In the genomic region with DNA sequence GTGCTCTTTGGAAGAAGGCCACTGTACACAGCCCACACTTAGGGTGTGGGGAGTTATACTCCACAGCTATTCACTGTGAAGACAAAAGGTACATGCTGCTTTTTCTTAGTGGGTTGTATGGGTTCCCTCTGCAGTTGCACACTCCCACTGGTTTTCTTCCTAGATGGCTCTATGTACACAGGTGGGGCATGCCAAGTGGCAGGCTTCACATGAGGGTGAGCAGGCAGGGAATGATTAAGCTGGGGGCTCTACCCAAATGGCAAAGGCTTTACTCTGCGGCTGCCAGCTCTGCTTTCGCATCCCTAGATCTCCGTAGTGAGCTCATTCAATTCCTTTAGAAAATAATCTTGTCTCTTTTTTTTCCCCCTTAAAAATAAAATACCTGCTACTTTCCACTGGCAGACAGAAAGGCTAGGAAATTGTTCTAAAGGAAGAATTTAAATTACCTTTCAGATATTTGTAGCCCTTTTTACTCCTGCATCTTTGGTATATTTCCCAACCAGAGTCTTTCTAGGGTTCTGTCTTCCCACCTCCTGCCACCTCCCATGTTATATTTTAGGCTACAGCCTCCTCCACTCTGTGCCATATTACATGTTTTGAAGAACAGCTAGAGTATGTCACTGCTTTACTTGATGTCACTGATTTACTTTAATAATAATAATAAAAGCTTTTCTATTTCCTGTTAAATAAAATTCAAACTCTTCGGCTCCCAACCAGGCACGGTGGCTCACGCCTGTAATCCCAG, we compare ENCODE assay signal across 25 cellular contexts. TPM values are rescaled to one million over a fixed set of nuclear protein-coding genes. Genes with fewer than 3 reads are reported as not detected.
"Had no signal": no experiment of that assay in that cellular context is flagged by ENCODE, and none has a peak within 500 bp of the region (broad histone marks: within the 10 kb centered on the region; RNA-seq: fewer than 3 reads in every experiment).

No MANE protein-coding gene starts in this region.

- H3K9me3 ChIP-seq: left lung, lower lobe of right lung, pancreas, prostate gland, stomach, suprapubic skin, thoracic aorta, tibial artery, upper lobe of right lung had no signal

- H3K4me1 ChIP-seq: left lung, lower lobe of right lung, pancreas, prostate gland, suprapubic skin, tibial artery, upper lobe of right lung had no signal

- DNase-seq: kidney glomerular epithelial cell; left colon; left lung; lower lobe of right lung; mammary epithelial cell; mesenchymal stem cell; naive thymus-derived CD8-positive, alpha-beta T cell; pancreas; retina; right cardiac atrium; stimulated activated CD4-positive, alpha-beta T cell treated with anti-CD3 and anti-CD28 coated beads, Interleukin-12 subunit alpha, Interleukin-12 subunit beta, amount 100 ng/mL, for 4 hours; stimulated activated CD4-positive, alpha-beta T cell treated with anti-CD3 and anti-CD28 coated beads, Interleukin-15, amount 100 ng/mL, for 24 hours; stimulated activated CD4-positive, alpha-beta T cell treated with anti-CD3 and anti-CD28 coated beads, Interleukin-2, amount 100 ng/mL, for 24 hours; stimulated activated CD4-positive, alpha-beta T cell treated with anti-CD3 and anti-CD28 coated beads, Interleukin-4, amount 100 ng/mL, for 1 hour; stimulated activated naive B cell treated with anti-CD40 and anti-IgM and Interleukin-4, amounts not matched to agents 10 μg/mL and 1 μg/mL and 100 μg/mL, for 72 hours; stimulated activated naive CD8-positive, alpha-beta T cell treated with anti-CD3 and anti-CD28 coated beads, Interleukin-15, Interleukin-2, amounts not matched to agents 100 U/mL and 50 U/mL, for 24 hours; stomach; tibial artery; trophoblast cell; upper lobe of right lung had no signal

- ATAC-seq: left colon; left lung; naive thymus-derived CD8-positive, alpha-beta T cell; pancreas; right cardiac atrium; sciatic nerve; stimulated activated naive B cell treated with anti-CD40 and anti-IgM and Interleukin-4, amounts not matched to agents 10 μg/mL and 1 μg/mL and 100 μg/mL, for 72 hours; stimulated activated naive CD8-positive, alpha-beta T cell treated with anti-CD3 and anti-CD28 coated beads, Interleukin-15, Interleukin-2, amounts not matched to agents 100 U/mL and 50 U/mL, for 24 hours; upper lobe of right lung had no signal

- H3K27me3 ChIP-seq: pancreas, stomach, suprapubic skin, tibial artery, upper lobe of right lung had no signal

- H3K4me3 ChIP-seq: left lung, lower lobe of right lung, pancreas, prostate gland, skin epidermis, stomach, suprapubic skin, thoracic aorta, tibial artery, upper lobe of right lung had no signal

- H3K27ac ChIP-seq: left lung, lower lobe of right lung, pancreas, prostate gland, skin epidermis, stomach, suprapubic skin, thoracic aorta, tibial artery, upper lobe of right lung had no signal

- H3K36me3 ChIP-seq: left lung, lower lobe of right lung, pancreas, prostate gland, suprapubic skin, thoracic aorta, upper lobe of right lung had no signal

RNA-seq across cellular contexts. Expression of a gene that starts 46.4 kb away (rescaled TPM):
- total RNA-seq: naive thymus-derived CD8-positive, alpha-beta T cell had no signal
- polyA plus RNA-seq: naive thymus-derived CD8-positive, alpha-beta T cell had no signal

RNA-seq across cellular contexts. Expression of a gene that starts 46.8 kb away (rescaled TPM):
- total RNA-seq: naive thymus-derived CD8-positive, alpha-beta T cell had no signal
- polyA plus RNA-seq: naive thymus-derived CD8-positive, alpha-beta T cell had no signal
